Comparison of ENCODE assay signal across 1 cellular context in genomic region chr6:16438677-16439615, GRCh38.
TF ChIP-seq lines count a peak whose summit lies in the region.

No MANE protein-coding gene starts in this region.

TF ChIP-seq in GM12878, 131 proteins besides CTCF, POLR2A, EP300 and RAD21 (continued from another document and continues in another):
- no peak for TF ChIP-seq IRF5 (IDR thresholded peaks at IDR 0.05; ENCODE audit: borderline replicate concordance)
- TF ChIP-seq SMARCA5 (IDR thresholded peaks at IDR 0.05): no peak
- 0 out of 2 replicates have a peak, but pooled peaks have one; percentile 17 for TF ChIP-seq IKZF1 (conservative IDR thresholded peaks at IDR 0.05)
- TF ChIP-seq TBL1XR1 (IDR thresholded peaks at IDR 0.05; ENCODE audit: low read depth, low read length): no peak
- no peak for TF ChIP-seq STAT1 (conservative IDR thresholded peaks at IDR 0.05)
- no peak for TF ChIP-seq POLR2AphosphoS2 (IDR thresholded peaks at IDR 0.05; ENCODE audit: low read depth, low read length)
- TF ChIP-seq CEBPZ (IDR thresholded peaks at IDR 0.05; ENCODE audit: low read depth, low read length): no peak
- no peak for TF ChIP-seq IRF3 (IDR thresholded peaks at IDR 0.05)
- 0 out of 2 replicates have a peak, but pooled peaks have one; percentile 11 for TF ChIP-seq MEF2A (IDR thresholded peaks at IDR 0.05; ENCODE audit: insufficient read depth, low read depth, low read length)
- peak; percentile 36; the same call in 1 of the 2 replicates for TF ChIP-seq ZBTB40 (IDR thresholded peaks at IDR 0.05; ENCODE audit: borderline replicate concordance)
- TF ChIP-seq ZZZ3 (IDR thresholded peaks at IDR 0.05; ENCODE audit: control insufficient read depth, insufficient read length, low read depth): no peak
- TF ChIP-seq USF2 (IDR thresholded peaks at IDR 0.05; ENCODE audit: borderline replicate concordance, low read depth, low read length): no peak
- TF ChIP-seq SIX5 (IDR thresholded peaks at IDR 0.05; ENCODE audit: low read depth, low read length, severe bottlenecking): no peak
- no peak for TF ChIP-seq SREBF1 (IDR thresholded peaks at IDR 0.05; ENCODE audit: low read length)
- no peak for TF ChIP-seq TCF7 (IDR thresholded peaks at IDR 0.05; ENCODE audit: borderline replicate concordance)
- peak; percentile 12; the same call in 1 of the 2 replicates for TF ChIP-seq JUNB (IDR thresholded peaks at IDR 0.05)
- TF ChIP-seq LARP7 (IDR thresholded peaks at IDR 0.05): no peak
- TF ChIP-seq TARDBP (IDR thresholded peaks at IDR 0.05; ENCODE audit: borderline replicate concordance): no peak
- 0 out of 2 replicates have a peak, but pooled peaks have one; percentile 11 for TF ChIP-seq ZNF384 (IDR thresholded peaks at IDR 0.05; ENCODE audit: borderline replicate concordance, low read depth, low read length)
- no peak for TF ChIP-seq ASH2L (IDR thresholded peaks at IDR 0.05; ENCODE audit: borderline replicate concordance, low read depth)
- no peak for TF ChIP-seq EED (IDR thresholded peaks at IDR 0.05; ENCODE audit: low read depth)
- TF ChIP-seq STAT3 (IDR thresholded peaks at IDR 0.05; ENCODE audit: low read depth, low read length): no peak
- TF ChIP-seq MYC (IDR thresholded peaks at IDR 0.05; ENCODE audit: insufficient read depth, insufficient read length, insufficient replicate concordance, low read length, severe bottlenecking): no peak
- no peak for TF ChIP-seq ZNF592 (IDR thresholded peaks at IDR 0.05)
- no peak for TF ChIP-seq EZH2 (IDR thresholded peaks at IDR 0.05; ENCODE audit: borderline replicate concordance, control insufficient read depth, low read depth, low read length)
- TF ChIP-seq REST (IDR thresholded peaks at IDR 0.05; ENCODE audit: low read depth, low read length): no peak
- TF ChIP-seq GATAD2B (conservative IDR thresholded peaks at IDR 0.05; ENCODE audit: low read depth): no peak
- no peak for TF ChIP-seq BCL11A (IDR thresholded peaks at IDR 0.05; ENCODE audit: low read depth, low read length)
- TF ChIP-seq NRF1 (conservative IDR thresholded peaks at IDR 0.05; ENCODE audit: low read depth, low read length): no peak
- no peak for TF ChIP-seq BHLHE40 (IDR thresholded peaks at IDR 0.05; ENCODE audit: borderline replicate concordance in 1 of 2, low read depth in 2 of 2, low read length in 1 of 2)
- TF ChIP-seq IKZF2 (IDR thresholded peaks at IDR 0.05): peak in 1 of 2 experiments; percentile 29; a peak in 1 of 4 replicates
- peak; percentile 62; the same call in 1 of the 2 replicates for TF ChIP-seq ZNF687 (IDR thresholded peaks at IDR 0.05)
